ENCODE assay signal across 10 cellular contexts in the genomic region with DNA sequence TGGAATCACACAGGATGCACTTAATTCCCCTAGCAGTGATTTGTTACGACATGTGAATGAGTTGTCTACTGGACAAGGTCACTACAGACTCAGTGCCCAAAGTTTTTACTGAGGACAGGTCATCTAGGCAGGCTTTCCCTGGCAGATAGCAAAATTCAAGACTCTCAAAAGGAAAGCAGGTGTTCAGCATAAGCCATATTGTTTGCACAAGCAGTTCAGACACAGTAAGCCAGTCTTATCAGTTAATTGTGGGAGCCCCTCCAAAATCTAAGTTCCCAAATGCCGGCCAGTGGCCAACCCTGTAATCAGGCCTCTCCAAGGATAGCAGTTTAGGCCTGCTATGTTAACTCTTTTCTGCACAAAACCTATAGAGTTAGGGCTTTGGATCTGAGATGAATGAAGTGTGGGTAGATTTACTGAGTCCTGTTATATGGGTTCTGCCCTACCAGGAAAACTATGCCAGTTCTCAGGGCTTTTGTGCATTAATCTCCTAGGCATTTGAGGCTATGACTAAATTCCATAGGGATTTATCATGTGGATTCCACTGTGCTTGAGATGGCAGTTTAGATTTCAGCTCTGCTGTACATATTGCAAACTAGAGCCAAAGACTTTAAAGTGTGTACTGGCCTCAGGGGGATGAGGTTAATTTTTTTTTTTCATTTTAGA. TPM values are rescaled to one million over a fixed set of nuclear protein-coding genes. Genes with fewer than 3 reads are reported as not detected.
A peak's percentile ranks its signal among the peaks of the same experiment; 100 is the strongest.
DNase-seq lines count a peak whose midpoint lies in the region; ATAC-seq, FAIRE-seq and TF ChIP-seq lines count a peak whose summit lies in the region.
"Had no signal": no experiment of that assay in that cellular context is flagged by ENCODE, and none has a peak within 500 bp of the region (broad histone marks: within the 10 kb centered on the region; RNA-seq: fewer than 3 reads in every experiment).

No MANE protein-coding gene starts in this region.

- intact Hi-C loops in heart right ventricle (cut with DNase I), result loop anchor here in 7 of 10 donors (10.0 kb wide), 4 partner anchors 103 to 353 kb away; no protein-coding TSS in a partner anchor
- intact Hi-C loops in activated CD8-positive, alpha-beta T cell treated with anti-CD3 and anti-CD28 coated beads for 36 hours (cut with micrococcal nuclease), result loop anchor here (5.0 to 10.0 kb wide), 3 partner anchors 103 to 236 kb away; no protein-coding TSS in a partner anchor

- 19 to 31% methylated on average over 2 of the region's 2 CpGs for WGBS in heart right ventricle, 2 donors

- H3K27ac Mint-ChIP-seq in astrocyte (ENCODE audit: unreplicated experiment), result peak overlapping the region; percentile 66
- H3K27ac Mint-ChIP-seq in activated CD8-positive, alpha-beta T cell treated with anti-CD3 and anti-CD28 coated beads for 36 hours, result no peak overlapping the region
- H3K27ac Mint-ChIP-seq: H9 had no signal

- H3K4me3 Mint-ChIP-seq in astrocyte (ENCODE audit: unreplicated experiment), result no peak overlapping the region
- H3K4me3 Mint-ChIP-seq in activated CD8-positive, alpha-beta T cell treated with anti-CD3 and anti-CD28 coated beads for 36 hours, result no peak overlapping the region
- H3K4me3 Mint-ChIP-seq: H9 had no signal

- H2AFZ ChIP-seq in astrocyte (ENCODE audit: low read depth, low read length), result no peak overlapping the region

- H3K27ac ChIP-seq in astrocyte (ENCODE audit: low read depth, low read length), result peak overlapping the region; percentile 82
- H3K27ac ChIP-seq in heart right ventricle, result peak overlapping the region in 9 of 10 donors; percentile 15 to 100 (median 98)

- CTCF ChIA-PET in activated CD8-positive, alpha-beta T cell treated with anti-CD3 and anti-CD28 coated beads for 36 hours (lab: Charles Lee), result interaction anchor here (0.9 kb wide), 1 partner anchor 354 kb away, joined by 3 read pairs; no protein-coding TSS in a partner anchor

- peaks cover 9% of the 10 kb centered on the region for H3K36me3 ChIP-seq in astrocyte (ENCODE audit: insufficient read depth, low read length)
- H3K36me3 ChIP-seq in heart right ventricle, result peaks cover 0 to 23% (median 7%) of the 10 kb centered on the region in 9 donors
- H3K36me3 ChIP-seq in H7 (replicated peaks; ENCODE audit: control insufficient read depth, insufficient read depth, low read length), result peaks cover 10% of the 10 kb centered on the region

- H3K4me2 ChIP-seq in astrocyte (ENCODE audit: low read length), result peak overlapping the region; percentile 73

- H3K9ac ChIP-seq in astrocyte (ENCODE audit: low read length), result peak overlapping the region; percentile 54

- POLR2A ChIA-PET in activated CD8-positive, alpha-beta T cell treated with anti-CD3 and anti-CD28 coated beads for 36 hours (lab: Charles Lee), result no interaction called here

- peaks cover 56% of the 10 kb centered on the region for H3K4me1 ChIP-seq in astrocyte (ENCODE audit: insufficient read depth, low read length)
- peaks cover 7 to 66% (median 60%) of the 10 kb centered on the region in 9 donors for H3K4me1 ChIP-seq in heart right ventricle

- H3K27me3 Mint-ChIP-seq in astrocyte (ENCODE audit: low read depth, unreplicated experiment), result no peaks in the 10 kb centered on the region
- peaks cover 33% of the 10 kb centered on the region for H3K27me3 Mint-ChIP-seq in activated CD8-positive, alpha-beta T cell treated with anti-CD3 and anti-CD28 coated beads for 36 hours

- H3K4me1 Mint-ChIP-seq in astrocyte (ENCODE audit: low read depth, unreplicated experiment), result peaks cover 45% of the 10 kb centered on the region
- H3K4me1 Mint-ChIP-seq in activated CD8-positive, alpha-beta T cell treated with anti-CD3 and anti-CD28 coated beads for 36 hours (ENCODE audit: low read depth), result peaks cover 14% of the 10 kb centered on the region

- H3K36me3 Mint-ChIP-seq in astrocyte (ENCODE audit: low read depth, unreplicated experiment), result peaks cover 4% of the 10 kb centered on the region
- no peaks in the 10 kb centered on the region for H3K36me3 Mint-ChIP-seq in activated CD8-positive, alpha-beta T cell treated with anti-CD3 and anti-CD28 coated beads for 36 hours (ENCODE audit: low read depth)

- H4K20me1 ChIP-seq in astrocyte (ENCODE audit: insufficient read depth, low read length), result no peaks in the 10 kb centered on the region

- H3K9me3 ChIP-seq in astrocyte (ENCODE audit: insufficient read depth, low read depth, low read length) (no peaks in the 10 kb centered on the region), heart right ventricle (no peaks in the 10 kb centered on the region)

- ATAC-seq in heart right ventricle (peak in 4 of 8 donors; percentile 6 to 38 (median 30)), GM21723 (IDR thresholded peaks at IDR 0.05; ENCODE audit: unreplicated experiment) (no peak)
- ATAC-seq in activated CD8-positive, alpha-beta T cell treated with anti-CD3 and anti-CD28 coated beads for 36 hours, result no peak

- H3K27me3 ChIP-seq in astrocyte (ENCODE audit: insufficient read depth, low read length) (no peaks in the 10 kb centered on the region), heart right ventricle (peaks cover 0 to 82% (median 0%) of the 10 kb centered on the region in 7 donors), H7 (ENCODE audit: control insufficient read depth, insufficient read depth, low read length) (no peaks in the 10 kb centered on the region)

- no peak overlapping the region for H3K4me3 ChIP-seq in astrocyte (ENCODE audit: insufficient read depth, low read depth, low read length)
- H3K4me3 ChIP-seq in heart right ventricle, result no peak overlapping the region
- H3K4me3 ChIP-seq in H7 (ENCODE audit: insufficient read depth, low read depth, low read length), result no peak overlapping the region

- no peaks in the 10 kb centered on the region for H3K9me3 Mint-ChIP-seq in astrocyte (ENCODE audit: unreplicated experiment)
- H3K9me3 Mint-ChIP-seq in activated CD8-positive, alpha-beta T cell treated with anti-CD3 and anti-CD28 coated beads for 36 hours, result no peaks in the 10 kb centered on the region
- H3K9me3 Mint-ChIP-seq: H9 had no signal

- FAIRE-seq in astrocyte (lab: Jason Lieb, UNC) (peak; percentile 72), urothelium cell line (lab: Jason Lieb, UNC) (no peak)

- TF ChIP-seq CTCF in astrocyte (IDR thresholded peaks at IDR 0.05; ENCODE audit: insufficient read depth, low read depth, low read length), result no peak
- TF ChIP-seq CTCF in heart right ventricle (IDR thresholded peaks at IDR 0.05), result no peak
- no peak for TF ChIP-seq CTCF in activated CD8-positive, alpha-beta T cell treated with anti-CD3 and anti-CD28 coated beads for 36 hours (IDR thresholded peaks at IDR 0.05)

- DNase-seq in NCI-H82 (lab: John Stamatoyannopoulos, UW) (peak; percentile 22), NCI-H82 treated with DMSO at 0.1 percent for 48 hours (lab: John Stamatoyannopoulos, UW; ENCODE audit: unreplicated experiment) (no peak), astrocyte (ENCODE audit: low read depth) (peak; percentile 91), heart right ventricle (peak; percentile 35 to 42), urothelium cell line (ENCODE audit: low spot score) (peak; percentile 45), H7 (no peak)
- DNase-seq in activated CD8-positive, alpha-beta T cell treated with anti-CD3 and anti-CD28 coated beads for 36 hours, result no peak
- DNase-seq: H9, OCI-M1 had no signal

- H3K79me2 ChIP-seq in astrocyte (ENCODE audit: insufficient read depth, low read length), result peaks cover 23% of the 10 kb centered on the region

RNA-seq across cellular contexts. Expression of gene ARHGEF12, which starts 4.8 kb away (rescaled TPM):
- 78.0 and 83.1 TPM in 2 replicates for total RNA-seq in astrocyte
- 100 to 1,000 TPM in 7 of 10 donors, 10 to 100 TPM in 3; 77.7 to 155 (median 115) TPM for total RNA-seq in heart right ventricle
- polyA plus RNA-seq in heart right ventricle, result 10 to 100 TPM; 20.0 to 25.0 TPM
- 10 to 100 TPM in 1 of 2 experiments, 1 to 10 TPM in 1; 9.6 to 10.2 TPM for total RNA-seq in activated CD8-positive, alpha-beta T cell treated with anti-CD3 and anti-CD28 coated beads for 36 hours
- total RNA-seq in H7 (2014; rRNA removed; shearing (Covaris generic)), result 19.2 and 27.6 TPM in 2 replicates

RNA-seq across cellular contexts. Expression of gene TLCD5, which starts 6.3 kb away (rescaled TPM):
- 9.3 and 9.5 TPM in 2 replicates for total RNA-seq in astrocyte
- total RNA-seq in heart right ventricle, result 10 to 100 TPM in 5 of 10 donors, 1 to 10 TPM in 5; 7.4 to 14.5 (median 10.7) TPM
- 10 to 100 TPM in 1 of 2 donors, 1 to 10 TPM in 1; 4.1 to 12.4 TPM for polyA plus RNA-seq in heart right ventricle
- total RNA-seq in activated CD8-positive, alpha-beta T cell treated with anti-CD3 and anti-CD28 coated beads for 36 hours, result under 1 TPM; 0.36 to 0.83 TPM
- total RNA-seq in H7 (2014; rRNA removed; shearing (Covaris generic)), result 14.3 and 17.7 TPM in 2 replicates

Comparison
In these comparisons a context has a peak if more than half of its experiments do, and no peak if none do; other contexts are left out.
1. DNase-seq: peak in NCI-H82 (single experiment), astrocyte (single experiment), heart right ventricle (2 of 2) and urothelium cell line (single experiment); none in NCI-H82 treated with DMSO at 0.1 percent for 48 hours (single experiment), activated CD8-positive, alpha-beta T cell treated with anti-CD3 and anti-CD28 coated beads for 36 hours (single experiment) and H7 (single experiment).